In genomic region chr7:108449577-108449920, GRCh38 we compare ENCODE assay signal across 15 cellular contexts. TPM values are rescaled to one million over a fixed set of nuclear protein-coding genes. Genes with fewer than 3 reads are reported as not detected.
DNase-seq lines count a peak whose midpoint lies in the region; TF ChIP-seq lines count a peak whose summit lies in the region.
"Had no signal": no experiment of that assay in that cellular context is flagged by ENCODE, and none has a peak within 500 bp of the region (broad histone marks: within the 10 kb centered on the region; RNA-seq: fewer than 3 reads in every experiment).

No MANE protein-coding gene starts in this region.

- no peaks in the 10 kb centered on the region for H3K27me3 ChIP-seq in A673 (replicated peaks; ENCODE audit: insufficient read depth, low read depth, low read length, poor library complexity)
- no peaks in the 10 kb centered on the region for H3K27me3 ChIP-seq in adipocyte (replicated peaks; ENCODE audit: control insufficient read depth, insufficient read depth, low read length)
- H3K27me3 ChIP-seq in neuron (ENCODE audit: insufficient read depth, low read length) = no peaks in the 10 kb centered on the region
- H3K27me3 ChIP-seq in CD8-positive, alpha-beta memory T cell (ENCODE audit: insufficient read depth, low read length, poor library complexity, severe bottlenecking) = peaks cover 2% of the 10 kb centered on the region
- peaks cover 18% of the 10 kb centered on the region for H3K27me3 ChIP-seq in SK-N-SH (ENCODE audit: insufficient read depth)
- H3K27me3 ChIP-seq: SJCRH30 had no signal

- peaks cover 2% of the 10 kb centered on the region for H3K27me3 Mint-ChIP-seq in glutamatergic neuron (ENCODE audit: unreplicated experiment)
- H3K27me3 Mint-ChIP-seq in CD8-positive, alpha-beta memory T cell = peaks cover 13 to 60% of the 10 kb centered on the region in 2 donors

- H3K9me3 ChIP-seq in A673 (ENCODE audit: low read depth, low read length, poor library complexity, severe bottlenecking) (no peaks in the 10 kb centered on the region), adipocyte (ENCODE audit: control insufficient read depth, low read length) (no peaks in the 10 kb centered on the region), neuron (ENCODE audit: low read length) (no peaks in the 10 kb centered on the region), SK-N-SH (no peaks in the 10 kb centered on the region)
- H3K9me3 ChIP-seq in CD8-positive, alpha-beta memory T cell (ENCODE audit: low read length) = no peaks in the 10 kb centered on the region
- H3K9me3 ChIP-seq: SJCRH30 had no signal

- H3K79me2 ChIP-seq in SK-N-SH (ENCODE audit: insufficient read depth) = no peaks in the 10 kb centered on the region

- H3K36me3 ChIP-seq in A673 (ENCODE audit: insufficient read depth, low read length, poor library complexity, severe bottlenecking) (no peaks in the 10 kb centered on the region), adipocyte (ENCODE audit: control insufficient read depth, insufficient read depth, low read length, severe bottlenecking) (no peaks in the 10 kb centered on the region), neuron (ENCODE audit: insufficient read depth, low read length) (no peaks in the 10 kb centered on the region), SK-N-SH (replicated peaks in 1 of 2; ENCODE audit: control insufficient read depth in 1 of 2, insufficient read depth in 2 of 2, low read length in 1 of 2) (no peaks in the 10 kb centered on the region)
- H3K36me3 ChIP-seq in CD8-positive, alpha-beta memory T cell (ENCODE audit: insufficient read depth, low read length) = no peaks in the 10 kb centered on the region
- H3K36me3 ChIP-seq: SJCRH30 had no signal

- H3K27ac ChIP-seq in A673 (ENCODE audit: low read depth, low read length, poor library complexity, severe bottlenecking) = peak overlapping the region; percentile 79
- H3K27ac ChIP-seq in CD8-positive, alpha-beta memory T cell (ENCODE audit: low read depth, low read length) = no peak overlapping the region
- H3K27ac ChIP-seq in SK-N-SH (ENCODE audit: low read depth in 2 of 2, low read length in 1 of 2) = peak overlapping the region in 1 of 2 experiments; percentile 39; a peak in 2 of 4 replicates
- H3K27ac ChIP-seq: RWPE1, SJCRH30 had no signal

- POLR2A ChIA-PET in A673 (lab: Charles Lee; ENCODE audit: low non-redundant PET) (no interaction called here), SK-N-SH (lab: Yijun Ruan, JAX) (no interaction called here)
- POLR2A ChIA-PET in CD8-positive, alpha-beta memory T cell (lab: Charles Lee) = no interaction called here

- no peak for TF ChIP-seq EP300 in SK-N-SH (IDR thresholded peaks at IDR 0.05; ENCODE audit: borderline replicate concordance in 1 of 2, low read depth in 1 of 2, low read length in 1 of 2)

- BruUV-seq in A673 (replicated peaks; lab: Mats Ljungman, UMichigan) = no TSS peak

- H3K4me3 Mint-ChIP-seq in glutamatergic neuron (ENCODE audit: unreplicated experiment) = no peak overlapping the region
- H3K4me3 Mint-ChIP-seq in CD8-positive, alpha-beta memory T cell = no peak overlapping the region
- H3K4me3 Mint-ChIP-seq: CD14-positive monocyte, H9, IgD-negative memory B cell had no signal

- H3K4me3 ChIP-seq in A673 (ENCODE audit: low read depth, low read length, poor library complexity, severe bottlenecking) (no peak overlapping the region), adipocyte (ENCODE audit: low read length) (no peak overlapping the region), neuron (ENCODE audit: low read length) (peak overlapping the region; percentile 47), SK-N-SH (ENCODE audit: low read depth in 2 of 2, low read length in 1 of 2) (no peak overlapping the region)
- no peak overlapping the region for H3K4me3 ChIP-seq in CD8-positive, alpha-beta memory T cell (ENCODE audit: low read length)
- H3K4me3 ChIP-seq: SJCRH30 had no signal

- H3K4me1 ChIP-seq in A673 (ENCODE audit: insufficient read depth, low read length, poor library complexity, severe bottlenecking) (peaks cover 39% of the 10 kb centered on the region), adipocyte (ENCODE audit: control insufficient read depth, insufficient read depth, low read length) (peaks cover 54% of the 10 kb centered on the region), neuron (ENCODE audit: insufficient read depth, low read length) (peaks cover 52% of the 10 kb centered on the region), SK-N-SH (ENCODE audit: control insufficient read depth in 1 of 2, insufficient read depth in 2 of 2, low read depth in 1 of 2, low read length in 1 of 2) (peaks cover 0 to 9% of the 10 kb centered on the region in 2 experiments; a peak in 2 of 4 replicates)
- no peaks in the 10 kb centered on the region for H3K4me1 ChIP-seq in CD8-positive, alpha-beta memory T cell (ENCODE audit: insufficient read depth, low read length)
- H3K4me1 ChIP-seq: SJCRH30 had no signal

- H3K4me2 ChIP-seq in SK-N-SH = no peak overlapping the region

- TF ChIP-seq CTCF in A673 (conservative IDR thresholded peaks at IDR 0.05; ENCODE audit: low read depth, low read length) (no peak), glutamatergic neuron (IDR thresholded peaks at IDR 0.05; ENCODE audit: partially characterized antibody, unreplicated experiment) (no peak), SK-N-SH (IDR thresholded peaks at IDR 0.05) (no peak)

- intact Hi-C loops in A673 (cut with micrococcal nuclease; ENCODE audit: unreplicated experiment) = no loop called here

- DNase-seq in A673 (ENCODE audit: low spot score) = no peak
- DNase-seq in adipocyte (ENCODE audit: low read depth) = no peak
- DNase-seq in glutamatergic neuron = no peak
- DNase-seq in activated CD8-positive, alpha-beta memory T cell treated with anti-CD3 and anti-CD28 coated beads, Interleukin-2, amount 50 U/mL, for 4 hours = no peak
- no peak for DNase-seq in CD8-positive, alpha-beta memory T cell
- DNase-seq in Kasumi-1 (lab: John Stamatoyannopoulos, UW) = no peak
- DNase-seq in SK-N-SH = no peak
- DNase-seq: AML-193, H9, PC-3, SJCRH30 had no signal

- no peaks in the 10 kb centered on the region for H3F3A ChIP-seq in SK-N-SH (replicated peaks; ENCODE audit: insufficient read depth)

- no peaks in the 10 kb centered on the region for H3K36me3 Mint-ChIP-seq in glutamatergic neuron (ENCODE audit: unreplicated experiment)
- H3K36me3 Mint-ChIP-seq in CD8-positive, alpha-beta memory T cell = no peaks in the 10 kb centered on the region
- H3K36me3 Mint-ChIP-seq: CD14-positive monocyte, IgD-negative memory B cell had no signal

- peak overlapping the region; percentile 54 for H3K9ac ChIP-seq in adipocyte (ENCODE audit: low read length)
- H3K9ac ChIP-seq in SK-N-SH = no peak overlapping the region

- CTCF ChIA-PET in A673 (lab: Charles Lee) (no interaction called here), SK-N-SH (lab: Yijun Ruan, JAX) (interaction anchor here (0.9 to 1.4 kb wide), 5 partner anchors 10 to 268 kb away, joined by 3 to 5 read pairs (median 4); no protein-coding TSS in a partner anchor)
- CTCF ChIA-PET in CD8-positive, alpha-beta memory T cell (lab: Charles Lee) = no interaction called here

- H2AFZ ChIP-seq in neuron (ENCODE audit: low read depth, low read length) = no peak overlapping the region
- no peak overlapping the region for H2AFZ ChIP-seq in SK-N-SH (ENCODE audit: low read depth)

- H3K27ac Mint-ChIP-seq in glutamatergic neuron (ENCODE audit: unreplicated experiment) = peak overlapping the region; percentile 72
- H3K27ac Mint-ChIP-seq in CD8-positive, alpha-beta memory T cell = no peak overlapping the region
- H3K27ac Mint-ChIP-seq: CD14-positive monocyte, IgD-negative memory B cell had no signal

- peaks cover 2% of the 10 kb centered on the region for H3K9me3 Mint-ChIP-seq in glutamatergic neuron (ENCODE audit: unreplicated experiment)
- H3K9me3 Mint-ChIP-seq in CD8-positive, alpha-beta memory T cell = no peaks in the 10 kb centered on the region
- H3K9me3 Mint-ChIP-seq: H9, IgD-negative memory B cell had no signal

- H3K4me1 Mint-ChIP-seq in glutamatergic neuron (ENCODE audit: low read depth, unreplicated experiment) = peaks cover 20% of the 10 kb centered on the region
- H3K4me1 Mint-ChIP-seq in CD8-positive, alpha-beta memory T cell = peaks cover 0 to 4% (median 1%) of the 10 kb centered on the region in 3 donors

- H4K20me1 ChIP-seq in SK-N-SH (ENCODE audit: insufficient read depth) = no peaks in the 10 kb centered on the region

- no peak for TF ChIP-seq RAD21 in SK-N-SH (IDR thresholded peaks at IDR 0.05; ENCODE audit: low read length)

- H3K9me2 ChIP-seq in SK-N-SH = no peaks in the 10 kb centered on the region

TF ChIP-seq in SK-N-SH, 30 proteins besides CTCF, POLR2A, EP300 and RAD21 (continues in another document):
- TF ChIP-seq PBX3 (IDR thresholded peaks at IDR 0.05) (no peak), JUND (IDR thresholded peaks at IDR 0.05) (no peak), USF1 (IDR thresholded peaks at IDR 0.05; ENCODE audit: borderline replicate concordance, low read depth) (no peak), GATA2 (CRISPR knock-in tag; IDR thresholded peaks at IDR 0.05) (no peak), TAF1 (IDR thresholded peaks at IDR 0.05; ENCODE audit: borderline replicate concordance, low read depth, low read length) (no peak)

RNA-seq across cellular contexts. Expression of gene NRCAM, which starts 6.7 kb away (rescaled TPM):
- total RNA-seq in A673 (2021) (43.4 and 45.7 TPM in 2 replicates), glutamatergic neuron (ENCODE audit: unreplicated experiment) (120 TPM)
- total RNA-seq in CD8-positive, alpha-beta memory T cell = under 1 TPM; 0.27 to 0.74 TPM
- polyA plus RNA-seq in CD8-positive, alpha-beta memory T cell = 1.1 TPM
- polyA plus RNA-seq in SK-N-SH (2012; rRNA removed) = 1.1 and 5.1 TPM in 2 replicates
- 5.6 and 9.1 TPM in 2 replicates for polyA plus RNA-seq in SK-N-SH (2012; cell fraction: cytosol; rRNA removed)
- polyA plus RNA-seq in SK-N-SH (2012; cell fraction: nucleus; rRNA removed) = 2.2 and 2.6 TPM in 2 replicates
- total RNA-seq: PC-3 had no signal
- polyA plus RNA-seq: CD14-positive monocyte had no signal

Comparison
In these comparisons a context has a peak if more than half of its experiments do, and no peak if none do; other contexts are left out.
1. RNA of gene NRCAM, which starts 6.7 kb away (total RNA-seq): 120 TPM in glutamatergic neuron (single experiment) and 43.4 to 45.7 TPM in A673; 0.27 to 0.74 TPM in CD8-positive, alpha-beta memory T cell; every median in the first group is over 10 times any median in the second.